19 cellular contexts compared by ENCODE assay signal in the genomic region with DNA sequence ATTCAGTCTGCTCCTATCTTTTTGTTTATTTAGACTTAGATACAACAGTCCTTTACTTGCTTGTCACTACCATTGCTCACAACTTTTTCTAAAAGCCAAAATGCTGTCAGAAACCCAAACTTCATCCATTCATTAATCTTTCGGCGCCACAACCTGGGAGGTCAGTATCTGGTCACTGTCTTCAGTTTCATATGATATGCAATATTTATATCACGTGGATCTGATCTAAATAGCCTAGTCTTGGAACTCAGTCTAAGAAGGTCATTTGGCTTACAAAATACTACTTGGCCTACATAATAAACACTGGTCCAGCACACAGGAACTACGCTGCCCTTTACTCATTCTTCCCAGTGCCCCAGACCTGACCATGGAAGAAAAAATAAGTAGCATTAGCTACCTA.
"Had no signal": no experiment of that assay in that cellular context is flagged by ENCODE, and none has a peak within 500 bp of the region (broad histone marks: within the 10 kb centered on the region; RNA-seq: fewer than 3 reads in every experiment).

No MANE protein-coding gene starts in this region.

- H3K4me3 Mint-ChIP-seq: activated naive CD8-positive, alpha-beta T cell; activated T-helper 1 cell treated with anti-CD3 and anti-CD28 coated beads, Interleukin-12 subunit alpha, Interleukin-12 subunit beta, Interleukin-2, Interleukin-4 antibody, amounts not matched to agents 30 ng/mL and 10 ng/mL and 1 ng/mL, durations not matched to agents 14 hours and 24 hours and 36 hours; effector memory CD8-positive, alpha-beta T cell; stimulated activated naive CD8-positive, alpha-beta T cell treated with anti-CD3 and anti-CD28 coated beads, Interleukin-15, Interleukin-2, amounts not matched to agents 100 ng/mL and 50 ng/mL, for 24 hours; T-helper 2 cell treated with Interferon-gamma antibody and Interleukin-4, amounts not matched to agents 5 μg/mL and 100 μg/mL, for 36 hours had no signal

- H3K4me3 ChIP-seq: cardiac muscle cell, esophagus squamous epithelium, left lung, right atrium auricular region, transverse colon had no signal

- H3K27me3 ChIP-seq: cardiac muscle cell, esophagus squamous epithelium, left lung, right atrium auricular region, transverse colon had no signal

- H3K4me1 ChIP-seq: esophagus squamous epithelium had no signal

- H3K36me3 Mint-ChIP-seq: activated naive CD8-positive, alpha-beta T cell had no signal

- DNase-seq: activated CD4-positive, alpha-beta T cell treated with anti-CD3 and anti-CD28 coated beads, Interleukin-2, amount 50 U/mL, for 48 hours; activated gamma-delta T cell treated with Interleukin-2 at 50 U/mL for 16 hours; amniotic stem cell; effector memory CD8-positive, alpha-beta T cell; esophagus squamous epithelium; head of caudate nucleus; left lung; mammary epithelial cell; occipital lobe; transverse colon had no signal

- H3K9me3 ChIP-seq: esophagus squamous epithelium, left lung, right atrium auricular region, transverse colon had no signal

- H3K9me3 Mint-ChIP-seq: activated T-helper 1 cell treated with anti-CD3 and anti-CD28 coated beads, Interleukin-12 subunit alpha, Interleukin-12 subunit beta, Interleukin-2, Interleukin-4 antibody, amounts not matched to agents 30 ng/mL and 10 ng/mL and 1 ng/mL, durations not matched to agents 14 hours and 24 hours and 36 hours; effector memory CD8-positive, alpha-beta T cell; T-helper 2 cell treated with Interferon-gamma antibody and Interleukin-4, amounts not matched to agents 5 μg/mL and 100 μg/mL, for 36 hours had no signal

- ATAC-seq: effector memory CD8-positive, alpha-beta T cell; left lung had no signal

- H3K27ac Mint-ChIP-seq: activated naive CD8-positive, alpha-beta T cell; activated T-helper 1 cell treated with anti-CD3 and anti-CD28 coated beads, Interleukin-12 subunit alpha, Interleukin-12 subunit beta, Interleukin-2, Interleukin-4 antibody, amounts not matched to agents 30 ng/mL and 10 ng/mL and 1 ng/mL, durations not matched to agents 14 hours and 24 hours and 36 hours; effector memory CD8-positive, alpha-beta T cell; progenitor cell of endocrine pancreas; stimulated activated naive CD8-positive, alpha-beta T cell treated with anti-CD3 and anti-CD28 coated beads, Interleukin-15, Interleukin-2, amounts not matched to agents 100 ng/mL and 50 ng/mL, for 24 hours; T-helper 2 cell treated with Interferon-gamma antibody and Interleukin-4, amounts not matched to agents 5 μg/mL and 100 μg/mL, for 36 hours had no signal

- FAIRE-seq: frontal cortex, TTC549 had no signal

- H3K36me3 ChIP-seq: cardiac muscle cell, esophagus squamous epithelium, left lung, right atrium auricular region, transverse colon had no signal

- H3K27me3 Mint-ChIP-seq: activated naive CD8-positive, alpha-beta T cell; effector memory CD8-positive, alpha-beta T cell; progenitor cell of endocrine pancreas; stimulated activated naive CD8-positive, alpha-beta T cell treated with anti-CD3 and anti-CD28 coated beads, Interleukin-15, Interleukin-2, amounts not matched to agents 100 ng/mL and 50 ng/mL, for 24 hours had no signal

- H3K27ac ChIP-seq: cardiac muscle cell, esophagus squamous epithelium, left lung, right atrium auricular region, transverse colon had no signal
